12 cellular contexts compared by ENCODE assay signal in genomic region chr13:112102243-112102642, GRCh38. TPM values are rescaled to one million over a fixed set of nuclear protein-coding genes. Genes with fewer than 3 reads are reported as not detected.
DNase-seq lines count a peak whose midpoint lies in the region; ATAC-seq and TF ChIP-seq lines count a peak whose summit lies in the region.
"Had no signal": no experiment of that assay in that cellular context is flagged by ENCODE, and none has a peak within 500 bp of the region (broad histone marks: within the 10 kb centered on the region; RNA-seq: fewer than 3 reads in every experiment).

No MANE protein-coding gene starts in this region.

- no peak for TF ChIP-seq POLR2A in sigmoid colon (IDR thresholded peaks at IDR 0.05)
- no peak for TF ChIP-seq POLR2A in esophagus squamous epithelium (IDR thresholded peaks at IDR 0.05)

- peak overlapping the region; percentile 13 to 56 (median 53) for H3K4me3 Mint-ChIP-seq in brain
- H3K4me3 Mint-ChIP-seq: activated naive CD8-positive, alpha-beta T cell treated with anti-CD3 and anti-CD28 coated beads for 36 hours had no signal

- DNase-seq in NCI-H510A treated with DMSO at 0.1 percent for 48 hours (lab: John Stamatoyannopoulos, UW), result peak; percentile 66
- no peak for DNase-seq in NCI-H510A (lab: John Stamatoyannopoulos, UW)
- peak; percentile 65 for DNase-seq in NCI-H146 (lab: John Stamatoyannopoulos, UW)
- peak; percentile 40 for DNase-seq in sigmoid colon
- no peak for DNase-seq in globus pallidus (ENCODE audit: low spot score)
- no peak for DNase-seq in esophagus squamous epithelium (lab: John Stamatoyannopoulos, UW)
- DNase-seq: activated naive CD8-positive, alpha-beta T cell treated with anti-CD3 and anti-CD28 coated beads for 36 hours; GOT3 had no signal

- H3K4me3 ChIP-seq in sigmoid colon (no peak overlapping the region), esophagus squamous epithelium (no peak overlapping the region)
- H3K4me3 ChIP-seq: vagina had no signal

- H3K36me3 Mint-ChIP-seq in brain, result peaks cover 9% of the 10 kb centered on the region
- H3K36me3 Mint-ChIP-seq: activated naive CD8-positive, alpha-beta T cell treated with anti-CD3 and anti-CD28 coated beads for 36 hours had no signal

- TF ChIP-seq CTCF in brain (conservative IDR thresholded peaks at IDR 0.05) (peak; percentile 19 to 40), sigmoid colon (IDR thresholded peaks at IDR 0.05) (peak in 1 of 4 experiments; percentile 18), esophagus squamous epithelium (IDR thresholded peaks at IDR 0.05) (no peak)

- ATAC-seq in GM21423 (IDR thresholded peaks at IDR 0.05; ENCODE audit: unreplicated experiment), result no peak

- peaks cover 73% of the 10 kb centered on the region for H3K4me1 Mint-ChIP-seq in brain

- H3K9me3 Mint-ChIP-seq in brain, result peaks cover 0 to 7% (median 4%) of the 10 kb centered on the region in 5 experiments
- H3K9me3 Mint-ChIP-seq: activated naive CD8-positive, alpha-beta T cell treated with anti-CD3 and anti-CD28 coated beads for 36 hours had no signal

- H3K4me1 ChIP-seq in sigmoid colon (peaks cover 0 to 28% (median 21%) of the 10 kb centered on the region in 4 donors), esophagus squamous epithelium (peaks cover 0 to 28% (median 0%) of the 10 kb centered on the region in 3 donors)
- H3K4me1 ChIP-seq: parathyroid adenoma, vagina had no signal

- H3K27ac ChIP-seq in sigmoid colon (no peak overlapping the region), esophagus squamous epithelium (no peak overlapping the region)
- H3K27ac ChIP-seq: parathyroid adenoma, vagina had no signal

- H3K36me3 ChIP-seq in sigmoid colon (no peaks in the 10 kb centered on the region), esophagus squamous epithelium (no peaks in the 10 kb centered on the region)
- H3K36me3 ChIP-seq: vagina had no signal

- no peak for TF ChIP-seq EP300 in sigmoid colon (IDR thresholded peaks at IDR 0.05)

- 8 to 21% methylated on average over 7 of the region's 7 CpGs for WGBS in sigmoid colon, 2 donors
- WGBS in esophagus squamous epithelium, 2 donors, result 25 to 28% methylated on average over 6 to 7 of the region's 7 CpGs

- peaks cover 21% of the 10 kb centered on the region for H3K27me3 Mint-ChIP-seq in brain

- H3K27ac Mint-ChIP-seq in brain, result peak overlapping the region; percentile 13 to 92 (median 76)
- H3K27ac Mint-ChIP-seq: activated naive CD8-positive, alpha-beta T cell treated with anti-CD3 and anti-CD28 coated beads for 36 hours had no signal

- H3K27me3 ChIP-seq in sigmoid colon, result peaks cover 27 to 88% (median 42%) of the 10 kb centered on the region in 3 donors
- peaks cover 18 to 97% (median 26%) of the 10 kb centered on the region in 4 donors for H3K27me3 ChIP-seq in esophagus squamous epithelium
- H3K27me3 ChIP-seq: vagina had no signal

- H3K9me3 ChIP-seq in sigmoid colon, result no peaks in the 10 kb centered on the region
- no peaks in the 10 kb centered on the region for H3K9me3 ChIP-seq in esophagus squamous epithelium
- H3K9me3 ChIP-seq: vagina had no signal

- intact Hi-C loops in sigmoid colon (cut with DNase I), result no loop called here
- intact Hi-C loops in esophagus squamous epithelium (cut with DNase I), result no loop called here

RNA-seq across cellular contexts. Expression of gene SOX1, which starts 35.3 kb away (rescaled TPM):
- 98.5 TPM for polyA plus RNA-seq in brain (ENCODE audit: insufficient read depth, low read depth, low replicate concordance)
- total RNA-seq in sigmoid colon, result under 1 TPM in 1 of 4 donors, not detected in 3; 0.36 TPM
- under 1 TPM in 2 of 3 donors, not detected in 1; under 0.01 to 0.01 TPM for polyA plus RNA-seq in sigmoid colon
- under 1 TPM in 1 of 4 donors, not detected in 3; 0.19 TPM for total RNA-seq in esophagus squamous epithelium
- total RNA-seq: activated naive CD8-positive, alpha-beta T cell treated with anti-CD3 and anti-CD28 coated beads for 36 hours; vagina had no signal

Comparison
In these comparisons a context has a peak if more than half of its experiments do, and no peak if none do; other contexts are left out.
1. DNase-seq: peak in NCI-H510A treated with DMSO at 0.1 percent for 48 hours (single experiment), NCI-H146 (single experiment) and sigmoid colon (single experiment); none in NCI-H510A (single experiment), globus pallidus (single experiment) and esophagus squamous epithelium (single experiment).
2. CTCF ChIP-seq: peak in brain (2 of 2); none in esophagus squamous epithelium (0 of 6).